Comparison of ENCODE assay signal across 8 cellular contexts in genomic region chr15:82986442-82986780, GRCh38. TPM values are rescaled to one million over a fixed set of nuclear protein-coding genes. Genes with fewer than 3 reads are reported as not detected.
DNase-seq lines count a peak whose midpoint lies in the region; ATAC-seq and TF ChIP-seq lines count a peak whose summit lies in the region.

No MANE protein-coding gene starts in this region.

- H3K4me1 ChIP-seq in CD8-positive, alpha-beta T cell (ENCODE audit: insufficient read depth, low read length), result peaks cover 18% of the 10 kb centered on the region

- CTCF ChIA-PET in CD8-positive, alpha-beta T cell (lab: Charles Lee), result interaction anchor here (1.1 to 3.5 kb wide), 6 partner anchors 14 to 455 kb away, joined by 3 to 12 read pairs (median 4); partner anchors contain the start of gene C15orf40

- H3K9me3 ChIP-seq in CD8-positive, alpha-beta T cell (ENCODE audit: low read length), result no peaks in the 10 kb centered on the region

- no peak for TF ChIP-seq CTCF in CD8-positive, alpha-beta T cell (IDR thresholded peaks at IDR 0.05)

- DNase-seq in CD8-positive, alpha-beta T cell, result peak in 2 of 7 experiments; percentile 19 to 25
- DNase-seq in HuH-7 (ENCODE audit: low spot score), result peak; percentile 45
- DNase-seq in activated naive CD8-positive, alpha-beta T cell treated with anti-CD3 and anti-CD28 coated beads, Interleukin-2, amount 50 U/mL, for 24 hours, result no peak
- DNase-seq in iPS-NIHi11 (ENCODE audit: low spot score), result peak; percentile 43
- peak; percentile 23 for DNase-seq in stimulated activated naive CD8-positive, alpha-beta T cell treated with anti-CD3 and anti-CD28 coated beads, Interleukin-15, Interleukin-2, amounts not matched to agents 100 U/mL and 50 U/mL, for 24 hours
- DNase-seq in COR-L47 (lab: John Stamatoyannopoulos, UW), result no peak
- DNase-seq in amniotic stem cell (lab: John Stamatoyannopoulos, UW), result no peak

- POLR2A ChIA-PET in CD8-positive, alpha-beta T cell (lab: Charles Lee), result interaction anchor here (0.8 to 3.8 kb wide), 8 partner anchors 9 to 446 kb away, joined by 3 to 20 read pairs (median 5); partner anchors contain the start of genes C15orf40 and RPS17

- H3K27me3 ChIP-seq in CD8-positive, alpha-beta T cell (ENCODE audit: insufficient read depth, low read length), result no peaks in the 10 kb centered on the region

- peak overlapping the region; percentile 92 for H3K4me3 ChIP-seq in CD8-positive, alpha-beta T cell (ENCODE audit: low read depth, low read length)

- peaks cover 44% of the 10 kb centered on the region for H3K36me3 Mint-ChIP-seq in CD8-positive, alpha-beta T cell
- peaks cover 22% of the 10 kb centered on the region for H3K36me3 Mint-ChIP-seq in activated naive CD8-positive, alpha-beta T cell treated with anti-CD3 and anti-CD28 coated beads, Interleukin-2, amount 50 U/mL, for 24 hours (ENCODE audit: low read depth)

- no peaks in the 10 kb centered on the region for H3K9me3 Mint-ChIP-seq in CD8-positive, alpha-beta T cell
- H3K9me3 Mint-ChIP-seq in activated naive CD8-positive, alpha-beta T cell treated with anti-CD3 and anti-CD28 coated beads, Interleukin-2, amount 50 U/mL, for 24 hours, result no peaks in the 10 kb centered on the region

- H3K27me3 Mint-ChIP-seq in CD8-positive, alpha-beta T cell (ENCODE audit: low read depth), result no peaks in the 10 kb centered on the region
- H3K27me3 Mint-ChIP-seq in activated naive CD8-positive, alpha-beta T cell treated with anti-CD3 and anti-CD28 coated beads, Interleukin-2, amount 50 U/mL, for 24 hours, result no peaks in the 10 kb centered on the region

- intact Hi-C loops in CD8-positive, alpha-beta T cell (cut with DNase I, micrococcal nuclease), result loop anchor here (1.0 to 10.0 kb wide), 12 partner anchors 14 to 1689 kb away; partner anchors contain the start of genes AP3B2 (in 2 of the 2), C15orf40 (in 2 of the 2), RPS17 (in 2 of the 2) and WHAMM (in 2 of the 2)

- peak; percentile 43 for ATAC-seq in CD8-positive, alpha-beta T cell
- peak; percentile 28 for ATAC-seq in GM21360 (IDR thresholded peaks at IDR 0.05; ENCODE audit: unreplicated experiment)
- peak; percentile 14 for ATAC-seq in activated naive CD8-positive, alpha-beta T cell treated with anti-CD3 and anti-CD28 coated beads, Interleukin-2, amount 50 U/mL, for 24 hours
- ATAC-seq in stimulated activated naive CD8-positive, alpha-beta T cell treated with anti-CD3 and anti-CD28 coated beads, Interleukin-15, Interleukin-2, amounts not matched to agents 100 U/mL and 50 U/mL, for 24 hours, result peak; percentile 8

- peak overlapping the region; percentile 96 for H3K27ac Mint-ChIP-seq in CD8-positive, alpha-beta T cell
- H3K27ac Mint-ChIP-seq in activated naive CD8-positive, alpha-beta T cell treated with anti-CD3 and anti-CD28 coated beads, Interleukin-2, amount 50 U/mL, for 24 hours, result peak overlapping the region; percentile 98

- H3K36me3 ChIP-seq in CD8-positive, alpha-beta T cell (ENCODE audit: insufficient read depth, low read length), result peaks cover 10% of the 10 kb centered on the region

- peak overlapping the region; percentile 97 for H3K4me3 Mint-ChIP-seq in CD8-positive, alpha-beta T cell
- peak overlapping the region; percentile 98 for H3K4me3 Mint-ChIP-seq in activated naive CD8-positive, alpha-beta T cell treated with anti-CD3 and anti-CD28 coated beads, Interleukin-2, amount 50 U/mL, for 24 hours

- peaks cover 31% of the 10 kb centered on the region for H3K4me1 Mint-ChIP-seq in CD8-positive, alpha-beta T cell (ENCODE audit: low read depth)
- H3K4me1 Mint-ChIP-seq in activated naive CD8-positive, alpha-beta T cell treated with anti-CD3 and anti-CD28 coated beads, Interleukin-2, amount 50 U/mL, for 24 hours, result peaks cover 31% of the 10 kb centered on the region

- H3K27ac ChIP-seq in CD8-positive, alpha-beta T cell (ENCODE audit: low read depth, low read length), result peak overlapping the region; percentile 67

RNA-seq across cellular contexts. Expression of gene RAMAC, which starts 0.4 kb away (rescaled TPM):
- total RNA-seq in CD8-positive, alpha-beta T cell, result 10 to 100 TPM; 27.7 to 32.4 TPM

RNA-seq across cellular contexts. Expression of gene C15orf40, which starts 25.0 kb away (rescaled TPM):
- total RNA-seq in CD8-positive, alpha-beta T cell, result 10 to 100 TPM; 11.8 to 12.3 TPM

RNA-seq across cellular contexts. Expression of gene HOMER2, which starts 33.9 kb away (rescaled TPM):
- total RNA-seq in CD8-positive, alpha-beta T cell, result 1 to 10 TPM in 1 of 2 experiments, under 1 TPM in 1; 0.98 to 1.1 TPM

Comparison
In these comparisons a context has a peak if more than half of its experiments do, and no peak if none do; other contexts are left out.
1. DNase-seq: peak in HuH-7 (single experiment), iPS-NIHi11 (single experiment) and stimulated activated naive CD8-positive, alpha-beta T cell treated with anti-CD3 and anti-CD28 coated beads, Interleukin-15, Interleukin-2, amounts not matched to agents 100 U/mL and 50 U/mL, for 24 hours (single experiment); none in activated naive CD8-positive, alpha-beta T cell treated with anti-CD3 and anti-CD28 coated beads, Interleukin-2, amount 50 U/mL, for 24 hours (single experiment), COR-L47 (single experiment) and amniotic stem cell (single experiment).
2. Peak in every context shown above with its lines, with median percentiles within 50 percentile points of each other: ATAC-seq.